In the genomic region with DNA sequence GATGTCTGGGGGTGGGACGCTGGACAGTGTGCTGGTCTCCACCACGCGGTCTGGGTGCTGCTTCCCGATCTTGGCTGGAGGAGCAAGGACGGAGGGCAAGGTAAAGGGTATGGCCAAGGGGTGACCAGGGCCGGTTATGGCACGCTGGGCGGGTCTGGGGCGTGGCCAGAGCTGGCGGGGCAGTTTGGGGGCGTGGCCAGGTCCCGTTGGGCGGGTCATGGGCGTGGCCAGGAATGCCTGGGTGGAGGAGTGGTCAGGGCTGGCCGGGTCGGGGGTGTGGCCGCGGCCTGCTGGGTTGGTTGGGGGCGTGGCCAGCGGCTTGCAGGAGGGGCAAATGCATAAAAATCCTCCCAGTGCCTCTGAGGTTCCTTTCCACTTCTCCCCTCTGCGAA, we compare ENCODE assay signal across 9 cellular contexts. TPM values are rescaled to one million over a fixed set of nuclear protein-coding genes. Genes with fewer than 3 reads are reported as not detected.
DNase-seq lines count a peak whose midpoint lies in the region; FAIRE-seq and TF ChIP-seq lines count a peak whose summit lies in the region.
"Had no signal": no experiment of that assay in that cellular context is flagged by ENCODE, and none has a peak within 500 bp of the region (broad histone marks: within the 10 kb centered on the region; RNA-seq: fewer than 3 reads in every experiment).

No MANE protein-coding gene starts in this region.

- H2BK5ac ChIP-seq in mesendoderm (ENCODE audit: low read length), result no peak overlapping the region

- H3K79me1 ChIP-seq in mesendoderm (ENCODE audit: low read length), result no peaks in the 10 kb centered on the region

- no peaks in the 10 kb centered on the region for H3K79me2 ChIP-seq in mesendoderm (ENCODE audit: control insufficient read depth, insufficient read depth, low read length)

- H4K5ac ChIP-seq in mesendoderm (ENCODE audit: low read length), result no peak overlapping the region

- no peak overlapping the region for H3K23ac ChIP-seq in mesendoderm (ENCODE audit: low read length)

- H3K4me3 ChIP-seq in bronchial epithelial cell (ENCODE audit: low read depth, low read length) (no peak overlapping the region), mesendoderm (ENCODE audit: low read length) (no peak overlapping the region)

- no peak overlapping the region for H3K56ac ChIP-seq in mesendoderm (ENCODE audit: low read length)

- no peak overlapping the region for H3K27ac ChIP-seq in mesendoderm (ENCODE audit: low read depth, low read length)

- no peak for FAIRE-seq in bronchial epithelial cell (lab: Jason Lieb, UNC)

- H2BK120ac ChIP-seq in mesendoderm (ENCODE audit: low read depth, low read length), result no peak overlapping the region

- DNase-seq in activated CD4-positive, CD25-positive, alpha-beta regulatory T cell treated with anti-CD3 and anti-CD28 coated beads, Interleukin-2, amount 50 U/mL, for 72 hours, result peak; percentile 77
- DNase-seq in activated CD4-positive, CD25-positive, alpha-beta regulatory T cell (lab: John Stamatoyannopoulos, UW), result no peak
- DNase-seq in NCI-H774 (lab: John Stamatoyannopoulos, UW) (peak; percentile 12), bronchial epithelial cell (ENCODE audit: low read depth) (peak; percentile 52), mesendoderm (peak; percentile 85), pons (ENCODE audit: low spot score) (no peak), DMS79 (lab: John Stamatoyannopoulos, UW) (no peak), C1 segment of cervical spinal cord (lab: John Stamatoyannopoulos, UW) (no peak)
- DNase-seq: CD4-positive, CD25-positive, alpha-beta regulatory T cell had no signal

- H3K4ac ChIP-seq in mesendoderm (ENCODE audit: low read depth, low read length), result no peak overlapping the region

- H3K4me1 ChIP-seq in mesendoderm (ENCODE audit: control insufficient read depth, low read depth, low read length), result no peaks in the 10 kb centered on the region

- no peak overlapping the region for H3K18ac ChIP-seq in mesendoderm (ENCODE audit: low read length)

- WGBS in mesendoderm (ENCODE audit: extremely low coverage, insufficient coverage, low lambda C conversion rate), result no CpG with 5 or more reads among the region's 21 CpGs

- no peak overlapping the region for H4K8ac ChIP-seq in mesendoderm (ENCODE audit: low read depth, low read length)

- no peak overlapping the region for H2AK5ac ChIP-seq in mesendoderm (ENCODE audit: low read length)

- no peak for TF ChIP-seq CTCF in bronchial epithelial cell (IDR thresholded peaks at IDR 0.05; ENCODE audit: insufficient read depth, low read length, severe bottlenecking)

- H3K27me3 ChIP-seq in bronchial epithelial cell (ENCODE audit: control insufficient read depth, insufficient read depth, low read length), result no peaks in the 10 kb centered on the region
- H3K27me3 ChIP-seq in mesendoderm (ENCODE audit: insufficient read depth, low read length, poor library complexity), result no peaks in the 10 kb centered on the region

- H3K36me3 ChIP-seq in bronchial epithelial cell (ENCODE audit: control insufficient read depth, insufficient read depth, low read length) (peaks cover 58% of the 10 kb centered on the region), mesendoderm (ENCODE audit: control insufficient read depth, insufficient read depth, low read length) (peaks cover 6% of the 10 kb centered on the region)

- H2BK15ac ChIP-seq in mesendoderm (replicated peaks; ENCODE audit: low read depth), result no peak overlapping the region

- no peak overlapping the region for H3K9ac ChIP-seq in mesendoderm (ENCODE audit: low read length)

- H3K4me2 ChIP-seq in mesendoderm (ENCODE audit: low read length), result no peak overlapping the region

RNA-seq across cellular contexts. Expression of gene GPX4, which starts 19.2 kb away (rescaled TPM):
- total RNA-seq in bronchial epithelial cell, result 274 and 291 TPM in 2 replicates
- polyA plus RNA-seq in mesendoderm (2013, experiment 1 of 2), result 395 TPM
- polyA plus RNA-seq in mesendoderm (2013, experiment 2 of 2), result 398 TPM

RNA-seq across cellular contexts. Expression of gene POLR2E, which starts 27.8 kb away (rescaled TPM):
- total RNA-seq in bronchial epithelial cell, result 57.4 and 87.1 TPM in 2 replicates
- polyA plus RNA-seq in mesendoderm (2013, experiment 1 of 2), result 206 TPM
- polyA plus RNA-seq in mesendoderm (2013, experiment 2 of 2), result 211 TPM

RNA-seq across cellular contexts. Expression of gene SBNO2, which starts 51.1 kb away (rescaled TPM):
- 16.8 and 22.8 TPM in 2 replicates for total RNA-seq in bronchial epithelial cell
- polyA plus RNA-seq in mesendoderm (2013, experiment 1 of 2), result 16.7 TPM
- 15.3 TPM for polyA plus RNA-seq in mesendoderm (2013, experiment 2 of 2)

RNA-seq across cellular contexts. Expression of gene ARHGAP45, which starts 56.0 kb away (rescaled TPM):
- 9.0 and 11.8 TPM in 2 replicates for total RNA-seq in bronchial epithelial cell
- polyA plus RNA-seq in mesendoderm (2013, experiment 1 of 2), result 7.9 TPM
- polyA plus RNA-seq in mesendoderm (2013, experiment 2 of 2), result 8.0 TPM

Comparison
In these comparisons a context has a peak if more than half of its experiments do, and no peak if none do; other contexts are left out.
1. DNase-seq: peak in activated CD4-positive, CD25-positive, alpha-beta regulatory T cell treated with anti-CD3 and anti-CD28 coated beads, Interleukin-2, amount 50 U/mL, for 72 hours (single experiment), NCI-H774 (single experiment), bronchial epithelial cell (single experiment) and mesendoderm (single experiment); none in activated CD4-positive, CD25-positive, alpha-beta regulatory T cell (0 of 4), pons (single experiment), DMS79 (single experiment) and C1 segment of cervical spinal cord (0 of 14).